Comparison of ENCODE assay signal across 24 cellular contexts in the genomic region with DNA sequence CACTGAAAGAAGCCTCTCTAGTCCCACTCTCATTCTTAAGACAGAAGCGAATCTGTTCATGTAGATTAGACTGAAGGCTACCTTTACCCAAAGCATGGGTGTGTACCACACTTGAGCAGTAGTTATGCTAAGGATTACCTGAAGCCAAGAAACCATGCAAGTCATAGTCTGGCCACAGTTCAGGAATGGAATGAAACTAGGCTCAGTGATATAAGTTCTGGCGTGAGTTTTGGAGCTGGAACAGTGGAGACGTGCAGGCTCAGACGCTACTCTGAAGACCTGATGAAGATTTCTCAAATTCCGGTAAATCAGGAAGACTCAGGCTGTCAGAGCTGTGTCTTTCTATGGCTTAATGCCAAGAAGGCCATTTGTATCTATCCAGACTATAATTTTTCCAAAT.
"Had no signal": no experiment of that assay in that cellular context is flagged by ENCODE, and none has a peak within 500 bp of the region (broad histone marks: within the 10 kb centered on the region; RNA-seq: fewer than 3 reads in every experiment).

No MANE protein-coding gene starts in this region.

- H3K9me3 ChIP-seq: colonic mucosa, thyroid gland had no signal

- DNase-seq: colonic mucosa; dermis blood vessel endothelial cell; effector memory CD4-positive, alpha-beta T cell; erythroblast; foreskin fibroblast; heart left ventricle; left cardiac atrium; left lung; mesendoderm; naive thymus-derived CD8-positive, alpha-beta T cell; occipital lobe; stimulated activated CD4-positive, alpha-beta T cell treated with anti-CD3 and anti-CD28 coated beads, Interleukin-2, amount 100 ng/mL, for 24 hours; stimulated activated CD4-positive, alpha-beta T cell treated with anti-CD3 and anti-CD28 coated beads, Interleukin-4, amount 100 ng/mL, for 24 hours; stimulated activated naive CD4-positive, alpha-beta T cell treated with Interleukin-2 at 50 U/mL for 16 hours; stomach; trophoblast cell had no signal

- H3K4me2 ChIP-seq: hepatocyte had no signal

- H3K27ac Mint-ChIP-seq: naive thymus-derived CD8-positive, alpha-beta T cell; progenitor cell of endocrine pancreas; stimulated activated effector memory CD8-positive, alpha-beta T cell treated with anti-CD3 and anti-CD28 coated beads, Interleukin-12 subunit alpha, Interleukin-12 subunit beta, amount 100 ng/mL, for 72 hours had no signal

- H3K36me3 ChIP-seq: colonic mucosa, gastroesophageal sphincter, heart left ventricle, left lung, stomach, thyroid gland had no signal

- H3K27me3 Mint-ChIP-seq: naive thymus-derived CD8-positive, alpha-beta T cell; progenitor cell of endocrine pancreas had no signal

- H3K4me3 Mint-ChIP-seq: naive thymus-derived CD8-positive, alpha-beta T cell; stimulated activated effector memory CD8-positive, alpha-beta T cell treated with anti-CD3 and anti-CD28 coated beads, Interleukin-12 subunit alpha, Interleukin-12 subunit beta, amount 100 ng/mL, for 72 hours had no signal

- H2AFZ ChIP-seq: hepatocyte, parathyroid adenoma had no signal

- H3K9ac ChIP-seq: parathyroid adenoma had no signal

- H3K4me1 ChIP-seq: colonic mucosa, left lung, parathyroid adenoma, stomach had no signal

- H3K27me3 ChIP-seq: colonic mucosa, gastroesophageal sphincter, heart left ventricle, hepatocyte, left lung, stomach, thyroid gland had no signal

- H3K4me1 Mint-ChIP-seq: naive thymus-derived CD8-positive, alpha-beta T cell; stimulated activated effector memory CD8-positive, alpha-beta T cell treated with anti-CD3 and anti-CD28 coated beads, Interleukin-12 subunit alpha, Interleukin-12 subunit beta, amount 100 ng/mL, for 72 hours had no signal

- ATAC-seq: gastroesophageal sphincter; heart left ventricle; left lung; naive thymus-derived CD8-positive, alpha-beta T cell; sciatic nerve; stimulated activated effector memory CD8-positive, alpha-beta T cell treated with anti-CD3 and anti-CD28 coated beads, Interleukin-12 subunit alpha, Interleukin-12 subunit beta, amount 100 ng/mL, for 72 hours had no signal

- FAIRE-seq: endothelial cell of umbilical vein had no signal

- H3K36me3 Mint-ChIP-seq: stimulated activated effector memory CD8-positive, alpha-beta T cell treated with anti-CD3 and anti-CD28 coated beads, Interleukin-12 subunit alpha, Interleukin-12 subunit beta, amount 100 ng/mL, for 72 hours had no signal

- H3K27ac ChIP-seq: colonic mucosa, gastroesophageal sphincter, heart left ventricle, hepatocyte, left lung, parathyroid adenoma, stomach had no signal

- H3K79me2 ChIP-seq: hepatocyte, parathyroid adenoma had no signal

- H3K4me3 ChIP-seq: colonic mucosa, gastroesophageal sphincter, heart left ventricle, hepatocyte, left lung, stomach, thyroid gland had no signal
